8 cellular contexts compared by ENCODE assay signal in genomic region chr2:74262681-74263080, GRCh38.
"Had no signal": no experiment of that assay in that cellular context is flagged by ENCODE, and none has a peak within 500 bp of the region (broad histone marks: within the 10 kb centered on the region; RNA-seq: fewer than 3 reads in every experiment).

No MANE protein-coding gene starts in this region.

- FAIRE-seq: G401.6, GM12878, GM12891, GM12892, GM18507, GM19239 had no signal

- ATAC-seq: GM12878 had no signal

- H3K4me3 ChIP-seq: GM12878 had no signal

- DNase-seq: GDM1, GF-D8 had no signal
